In genomic region chr5:119287547-119288073, GRCh38 we compare ENCODE assay signal across 8 cellular contexts.
DNase-seq lines count a peak whose midpoint lies in the region; ATAC-seq, FAIRE-seq and TF ChIP-seq lines count a peak whose summit lies in the region.

No MANE protein-coding gene starts in this region.

- H3F3A ChIP-seq in SU-DHL-6 (ENCODE audit: insufficient read depth) = peaks cover 6% of the 10 kb centered on the region; the same call in 1 of the 2 replicates

- no peak for TF ChIP-seq POLR2A in GM18505 (IDR thresholded peaks at IDR 0.05; ENCODE audit: borderline replicate concordance, extremely low read depth, insufficient read depth, insufficient read length)
- no peak for TF ChIP-seq POLR2A in erythroblast (IDR thresholded peaks at IDR 0.05; ENCODE audit: low read length)

- peaks cover 2% of the 10 kb centered on the region for H3K27me3 Mint-ChIP-seq in endothelial cell (ENCODE audit: unreplicated experiment)

- no peak overlapping the region for H3K27ac Mint-ChIP-seq in endothelial cell (ENCODE audit: unreplicated experiment)

- DNase-seq in erythroblast (lab: John Stamatoyannopoulos, UW) = peak; percentile 56 to 61
- DNase-seq in endothelial cell (ENCODE audit: low spot score) = no peak
- DNase-seq in small intestine = no peak
- DNase-seq in inferior parietal cortex (ENCODE audit: extremely low spot score) = no peak
- no peak for DNase-seq in GM19238 (ENCODE audit: insufficient read length, low spot score)

- FAIRE-seq in small intestine (lab: Jason Lieb, UNC) = no peak

- ATAC-seq in GM18505 (IDR thresholded peaks at IDR 0.05; ENCODE audit: unreplicated experiment) = peak; percentile 48
- peak; percentile 24 for ATAC-seq in HG02884 (IDR thresholded peaks at IDR 0.05; ENCODE audit: unreplicated experiment)

- no peak overlapping the region for H3K9ac ChIP-seq in SU-DHL-6 (ENCODE audit: low read length)

- WGBS in small intestine, 3 donors = 24 to 28% (median 27%) methylated on average over 3 of the region's 3 CpGs

- peaks cover 5% of the 10 kb centered on the region; the same call in 1 of the 2 replicates for H4K20me1 ChIP-seq in SU-DHL-6 (ENCODE audit: low read depth, low read length)

- peaks cover 95% of the 10 kb centered on the region for H3K79me2 ChIP-seq in SU-DHL-6 (ENCODE audit: insufficient read depth, low read length)

- H2AFZ ChIP-seq in SU-DHL-6 (ENCODE audit: low read depth, low read length, severe bottlenecking) = no peak overlapping the region

- H3K4me1 Mint-ChIP-seq in endothelial cell (ENCODE audit: unreplicated experiment) = peaks cover 11% of the 10 kb centered on the region

- no peak for TF ChIP-seq CTCF in SU-DHL-6 (IDR thresholded peaks at IDR 0.05; ENCODE audit: insufficient read depth, low read length, poor library complexity, severe bottlenecking)
- TF ChIP-seq CTCF in endothelial cell (IDR thresholded peaks at IDR 0.05; ENCODE audit: unreplicated experiment) = no peak

- H3K9me2 ChIP-seq in SU-DHL-6 (replicated peaks; ENCODE audit: insufficient read depth, low read length) = no peaks in the 10 kb centered on the region

- H3K27me3 ChIP-seq in SU-DHL-6 (ENCODE audit: low read length) (no peaks in the 10 kb centered on the region), small intestine (ENCODE audit: control insufficient read depth in 2 of 2, insufficient read depth in 2 of 2, low read length in 2 of 2) (no peaks in the 10 kb centered on the region)

- H3K27ac ChIP-seq in SU-DHL-6 (ENCODE audit: low read depth, low read length) (no peak overlapping the region), small intestine (ENCODE audit: low read depth in 1 of 2, low read length in 1 of 2) (peak overlapping the region in 1 of 2 donors; percentile 76)

- H3K4me1 ChIP-seq in small intestine (ENCODE audit: control insufficient read depth in 2 of 2, insufficient read depth in 1 of 2, low read depth in 1 of 2, low read length in 1 of 2) = peaks cover 0 to 5% of the 10 kb centered on the region in 2 donors

- no peaks in the 10 kb centered on the region for H3K9me3 Mint-ChIP-seq in endothelial cell (ENCODE audit: unreplicated experiment)

- H3K9me3 ChIP-seq in SU-DHL-6 (ENCODE audit: insufficient read depth, low read length) (no peaks in the 10 kb centered on the region), small intestine (ENCODE audit: control insufficient read depth, low read depth) (no peaks in the 10 kb centered on the region)

- H3K4me3 Mint-ChIP-seq in endothelial cell (ENCODE audit: unreplicated experiment) = no peak overlapping the region

- no peak overlapping the region for H3K4me3 ChIP-seq in SU-DHL-6 (ENCODE audit: insufficient read depth, low read length, poor library complexity, severe bottlenecking)
- H3K4me3 ChIP-seq in small intestine (ENCODE audit: low read depth in 1 of 2, low read length in 2 of 2) = no peak overlapping the region

- peaks cover 4% of the 10 kb centered on the region for H3K36me3 Mint-ChIP-seq in endothelial cell (ENCODE audit: low read depth, unreplicated experiment)

- H3K4me2 ChIP-seq in SU-DHL-6 (ENCODE audit: low read depth, low read length, poor library complexity, severe bottlenecking) = peak overlapping the region; percentile 24

- no peaks in the 10 kb centered on the region for H3K36me3 ChIP-seq in SU-DHL-6 (ENCODE audit: low read length)
- H3K36me3 ChIP-seq in small intestine (ENCODE audit: control insufficient read depth in 2 of 2, insufficient read depth in 2 of 2, low read length in 2 of 2) = no peaks in the 10 kb centered on the region

Comparison
In these comparisons a context has a peak if more than half of its experiments do, and no peak if none do; other contexts are left out.
1. DNase-seq: peak in erythroblast (2 of 2); none in endothelial cell (single experiment), small intestine (single experiment), inferior parietal cortex (single experiment) and GM19238 (single experiment).